14 cellular contexts compared by ENCODE assay signal in the genomic region with DNA sequence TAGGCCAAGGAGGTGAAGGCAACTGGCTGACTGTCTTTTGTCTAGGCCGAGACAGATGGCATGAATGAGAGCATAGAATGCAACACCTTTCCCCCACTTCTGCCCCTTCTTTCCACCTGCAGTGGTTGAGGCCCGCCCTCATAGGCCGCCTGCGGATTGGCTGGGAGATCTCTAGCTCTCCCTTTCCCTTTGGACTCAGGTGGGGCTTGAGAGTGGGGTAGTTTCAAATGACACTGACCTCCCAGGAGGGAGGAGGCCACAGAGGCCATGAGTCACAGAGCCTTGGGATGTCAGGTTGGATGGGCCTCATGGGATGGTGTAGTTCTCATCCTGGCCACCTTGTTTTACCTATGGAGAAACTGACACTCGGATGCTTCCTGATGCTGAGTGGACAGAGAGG. TPM values are rescaled to one million over a fixed set of nuclear protein-coding genes. Genes with fewer than 3 reads are reported as not detected.
DNase-seq lines count a peak whose midpoint lies in the region; ATAC-seq and TF ChIP-seq lines count a peak whose summit lies in the region.
"Had no signal": no experiment of that assay in that cellular context is flagged by ENCODE, and none has a peak within 500 bp of the region (broad histone marks: within the 10 kb centered on the region; RNA-seq: fewer than 3 reads in every experiment).

No MANE protein-coding gene starts in this region.

- H3K9me3 ChIP-seq in BLaER1 treated with 17β-estradiol and CSF1 and Interleukin-3, amounts not matched to agents 10 nM and 100 nM (replicated peaks in 1 of 11), result no peaks in the 10 kb centered on the region
- H3K9me3 ChIP-seq in HUES48 (ENCODE audit: control insufficient read depth, insufficient read depth, low read length), result no peaks in the 10 kb centered on the region
- no peaks in the 10 kb centered on the region for H3K9me3 ChIP-seq in mucosa of rectum (ENCODE audit: control insufficient read depth in 2 of 2, low read length in 2 of 2)

- H3K4me1 Mint-ChIP-seq in activated T-helper 2 cell treated with anti-CD3 and anti-CD28 coated beads, Interferon-gamma antibody, Interleukin-2, Interleukin-4, amounts not matched to agents 10 μg/mL and 5 μg/mL and 100 μg/mL, durations not matched to agents 14 hours and 24 hours and 36 hours (ENCODE audit: low read depth), result peaks cover 78% of the 10 kb centered on the region
- peaks cover 27% of the 10 kb centered on the region for H3K4me1 Mint-ChIP-seq in activated CD8-positive, alpha-beta T cell treated with anti-CD3 and anti-CD28 coated beads for 36 hours (ENCODE audit: low read depth)

- no peak for DNase-seq in activated T-helper 2 cell treated with anti-CD3 and anti-CD28 coated beads, Interferon-gamma antibody, Interleukin-2, Interleukin-4, amounts not matched to agents 10 μg/mL and 5 μg/mL and 100 μg/mL, durations not matched to agents 14 hours and 24 hours and 36 hours (ENCODE audit: low spot score)
- DNase-seq in activated CD8-positive, alpha-beta T cell treated with anti-CD3 and anti-CD28 coated beads for 36 hours, result no peak
- DNase-seq in NCI-H2081 (lab: John Stamatoyannopoulos, UW) (no peak), NCI-H446 treated with DMSO at 0.1 percent for 48 hours (lab: John Stamatoyannopoulos, UW) (no peak)
- no peak for DNase-seq in activated CD4-positive, CD25-positive, alpha-beta regulatory T cell (lab: John Stamatoyannopoulos, UW)
- DNase-seq: activated T-cell treated with anti-CD3 and anti-CD28 coated beads, Interleukin-2, amount 50 U/mL, for 24 hours; C1 segment of cervical spinal cord; naive thymus-derived CD4-positive, alpha-beta T cell; SHP77 treated with DMSO at 0.1 percent for 48 hours had no signal

- no peaks in the 10 kb centered on the region for H3K27me3 ChIP-seq in BLaER1 treated with 17β-estradiol and CSF1 and Interleukin-3, amounts not matched to agents 10 nM and 100 nM
- no peaks in the 10 kb centered on the region for H3K27me3 ChIP-seq in HUES48 (ENCODE audit: control insufficient read depth, insufficient read depth, low read length)
- H3K27me3 ChIP-seq in mucosa of rectum (ENCODE audit: control insufficient read depth in 2 of 2, insufficient read depth in 2 of 2, low read length in 2 of 2), result no peaks in the 10 kb centered on the region

- no peaks in the 10 kb centered on the region for H3K27me3 Mint-ChIP-seq in activated T-helper 2 cell treated with anti-CD3 and anti-CD28 coated beads, Interferon-gamma antibody, Interleukin-2, Interleukin-4, amounts not matched to agents 10 μg/mL and 5 μg/mL and 100 μg/mL, durations not matched to agents 14 hours and 24 hours and 36 hours (ENCODE audit: low read depth)
- H3K27me3 Mint-ChIP-seq in activated CD8-positive, alpha-beta T cell treated with anti-CD3 and anti-CD28 coated beads for 36 hours, result no peaks in the 10 kb centered on the region
- H3K27me3 Mint-ChIP-seq: activated T-cell treated with anti-CD3 and anti-CD28 coated beads, Interleukin-2, amount 50 U/mL, for 24 hours; naive thymus-derived CD4-positive, alpha-beta T cell had no signal

- no peak overlapping the region for H3K4me3 Mint-ChIP-seq in activated T-helper 2 cell treated with anti-CD3 and anti-CD28 coated beads, Interferon-gamma antibody, Interleukin-2, Interleukin-4, amounts not matched to agents 10 μg/mL and 5 μg/mL and 100 μg/mL, durations not matched to agents 14 hours and 24 hours and 36 hours (ENCODE audit: low read depth)
- no peak overlapping the region for H3K4me3 Mint-ChIP-seq in activated CD8-positive, alpha-beta T cell treated with anti-CD3 and anti-CD28 coated beads for 36 hours
- H3K4me3 Mint-ChIP-seq: activated T-cell treated with anti-CD3 and anti-CD28 coated beads, Interleukin-2, amount 50 U/mL, for 24 hours; naive thymus-derived CD4-positive, alpha-beta T cell had no signal

- H3K36me3 ChIP-seq in BLaER1 treated with 17β-estradiol and CSF1 and Interleukin-3, amounts not matched to agents 10 nM and 100 nM, result no peaks in the 10 kb centered on the region
- H3K36me3 ChIP-seq in HUES48 (ENCODE audit: control insufficient read depth, insufficient read depth, low read length), result no peaks in the 10 kb centered on the region
- H3K36me3 ChIP-seq in mucosa of rectum (ENCODE audit: control insufficient read depth in 2 of 2, insufficient read depth in 2 of 2, low read length in 2 of 2), result peaks cover 5 to 8% of the 10 kb centered on the region in 2 donors

- POLR2A ChIA-PET in activated CD8-positive, alpha-beta T cell treated with anti-CD3 and anti-CD28 coated beads for 36 hours (lab: Charles Lee), result interaction anchor here (0.6 to 1.5 kb wide), 3 partner anchors 9 to 912 kb away, joined by 3 to 4 read pairs (median 3); no protein-coding TSS in a partner anchor

- H3K9me3 Mint-ChIP-seq in activated T-helper 2 cell treated with anti-CD3 and anti-CD28 coated beads, Interferon-gamma antibody, Interleukin-2, Interleukin-4, amounts not matched to agents 10 μg/mL and 5 μg/mL and 100 μg/mL, durations not matched to agents 14 hours and 24 hours and 36 hours, result no peaks in the 10 kb centered on the region
- H3K9me3 Mint-ChIP-seq in activated CD8-positive, alpha-beta T cell treated with anti-CD3 and anti-CD28 coated beads for 36 hours, result no peaks in the 10 kb centered on the region
- H3K9me3 Mint-ChIP-seq: activated T-cell treated with anti-CD3 and anti-CD28 coated beads, Interleukin-2, amount 50 U/mL, for 24 hours; naive thymus-derived CD4-positive, alpha-beta T cell had no signal

- peak overlapping the region; percentile 62 to 92 (median 71) for H3K4me2 ChIP-seq in BLaER1 treated with 17β-estradiol and CSF1 and Interleukin-3, amounts not matched to agents 10 nM and 100 nM

- no peaks in the 10 kb centered on the region; a peak in 1 of 22 replicates for H4K20me1 ChIP-seq in BLaER1 treated with 17β-estradiol and CSF1 and Interleukin-3, amounts not matched to agents 10 nM and 100 nM

- H3K4me1 ChIP-seq in BLaER1 treated with 17β-estradiol and CSF1 and Interleukin-3, amounts not matched to agents 10 nM and 100 nM, result peaks cover 43 to 77% (median 56%) of the 10 kb centered on the region in 10 experiments
- H3K4me1 ChIP-seq in HUES48 (ENCODE audit: control insufficient read depth, insufficient read depth, low read length) (no peaks in the 10 kb centered on the region), mucosa of rectum (ENCODE audit: control insufficient read depth in 2 of 2, insufficient read depth in 2 of 2, low read length in 2 of 2) (peaks cover 34 to 40% of the 10 kb centered on the region in 2 donors)

- peak overlapping the region in 7 of 11 experiments; percentile 6 to 57 (median 43); a peak in 13 of 22 replicates for H3K27ac ChIP-seq in BLaER1 treated with 17β-estradiol and CSF1 and Interleukin-3, amounts not matched to agents 10 nM and 100 nM
- H3K27ac ChIP-seq in HUES48 (ENCODE audit: low read depth, low read length), result peak overlapping the region; percentile 40
- peak overlapping the region; percentile 69 to 78 for H3K27ac ChIP-seq in mucosa of rectum (ENCODE audit: low read depth in 2 of 2, low read length in 2 of 2)
- H3K27ac ChIP-seq: VCaP had no signal

- peak overlapping the region; percentile 51 for H3K27ac Mint-ChIP-seq in activated T-helper 2 cell treated with anti-CD3 and anti-CD28 coated beads, Interferon-gamma antibody, Interleukin-2, Interleukin-4, amounts not matched to agents 10 μg/mL and 5 μg/mL and 100 μg/mL, durations not matched to agents 14 hours and 24 hours and 36 hours
- no peak overlapping the region for H3K27ac Mint-ChIP-seq in activated CD8-positive, alpha-beta T cell treated with anti-CD3 and anti-CD28 coated beads for 36 hours
- H3K27ac Mint-ChIP-seq: activated T-cell treated with anti-CD3 and anti-CD28 coated beads, Interleukin-2, amount 50 U/mL, for 24 hours had no signal

- CTCF ChIA-PET in activated CD8-positive, alpha-beta T cell treated with anti-CD3 and anti-CD28 coated beads for 36 hours (lab: Charles Lee), result interaction anchor here (0.7 to 1.3 kb wide), 2 partner anchors 34 to 105 kb away, joined by 3 read pairs; no protein-coding TSS in a partner anchor

- no peak overlapping the region; a peak in 1 of 20 replicates for H3K4me3 ChIP-seq in BLaER1 treated with 17β-estradiol and CSF1 and Interleukin-3, amounts not matched to agents 10 nM and 100 nM
- no peak overlapping the region for H3K4me3 ChIP-seq in HUES48 (ENCODE audit: low read depth, low read length)
- H3K4me3 ChIP-seq in mucosa of rectum (ENCODE audit: low read length in 2 of 2), result no peak overlapping the region
- H3K4me3 ChIP-seq: skin epidermis had no signal

- peaks cover 71% of the 10 kb centered on the region for H3K36me3 Mint-ChIP-seq in activated T-helper 2 cell treated with anti-CD3 and anti-CD28 coated beads, Interferon-gamma antibody, Interleukin-2, Interleukin-4, amounts not matched to agents 10 μg/mL and 5 μg/mL and 100 μg/mL, durations not matched to agents 14 hours and 24 hours and 36 hours (ENCODE audit: low read depth)
- peaks cover 1% of the 10 kb centered on the region for H3K36me3 Mint-ChIP-seq in activated CD8-positive, alpha-beta T cell treated with anti-CD3 and anti-CD28 coated beads for 36 hours (ENCODE audit: low read depth)

- no peak overlapping the region for H3K9ac ChIP-seq in BLaER1 treated with 17β-estradiol and CSF1 and Interleukin-3, amounts not matched to agents 10 nM and 100 nM
- H3K9ac ChIP-seq in HUES48 (ENCODE audit: low read depth, low read length) (no peak overlapping the region), mucosa of rectum (ENCODE audit: low read depth in 1 of 2, low read length in 2 of 2) (peak overlapping the region; percentile 26 to 45)

- ATAC-seq in activated CD8-positive, alpha-beta T cell treated with anti-CD3 and anti-CD28 coated beads for 36 hours, result no peak
- ATAC-seq: naive thymus-derived CD4-positive, alpha-beta T cell had no signal

- no peak for TF ChIP-seq CTCF in activated CD8-positive, alpha-beta T cell treated with anti-CD3 and anti-CD28 coated beads for 36 hours (IDR thresholded peaks at IDR 0.05)

- intact Hi-C loops in activated T-helper 2 cell treated with anti-CD3 and anti-CD28 coated beads, Interferon-gamma antibody, Interleukin-2, Interleukin-4, amounts not matched to agents 10 μg/mL and 5 μg/mL and 100 μg/mL, durations not matched to agents 14 hours and 24 hours and 36 hours (cut with micrococcal nuclease), result no loop called here
- intact Hi-C loops in activated CD8-positive, alpha-beta T cell treated with anti-CD3 and anti-CD28 coated beads for 36 hours (cut with micrococcal nuclease), result no loop called here

RNA-seq across cellular contexts. Expression of a gene that starts 9.1 kb away (rescaled TPM):
- total RNA-seq in activated T-helper 2 cell treated with anti-CD3 and anti-CD28 coated beads, Interferon-gamma antibody, Interleukin-2, Interleukin-4, amounts not matched to agents 10 μg/mL and 5 μg/mL and 100 μg/mL, durations not matched to agents 14 hours and 24 hours and 36 hours, result 736 TPM in 2 replicates
- 100 to 1,000 TPM in 1 of 2 experiments, 10 to 100 TPM in 1; 99.8 to 105 TPM for total RNA-seq in activated CD8-positive, alpha-beta T cell treated with anti-CD3 and anti-CD28 coated beads for 36 hours

Comparison
In these comparisons a context has a peak if more than half of its experiments do, and no peak if none do; other contexts are left out.
1. H3K9ac ChIP-seq: peak in mucosa of rectum (2 of 2); none in BLaER1 treated with 17β-estradiol and CSF1 and Interleukin-3, amounts not matched to agents 10 nM and 100 nM (0 of 11) and HUES48 (single experiment).
2. Peak in every context shown above with its lines, with median percentiles within 50 percentile points of each other: H3K27ac ChIP-seq.